ENCODE assay signal across 3 cellular contexts in genomic region chr15:39360417-39360816, GRCh38.
A peak's percentile ranks its signal among the peaks of the same experiment; 100 is the strongest.
TF ChIP-seq lines count a peak whose summit lies in the region.

No MANE protein-coding gene starts in this region.

TF ChIP-seq in endothelial cell of umbilical vein, 7 proteins besides CTCF, POLR2A, EP300 and RAD21:
- peak; percentile 40 for TF ChIP-seq POLR2AphosphoS5 (IDR thresholded peaks at IDR 0.05; ENCODE audit: insufficient read depth, low read depth, low read length)
- TF ChIP-seq GATA2 (IDR thresholded peaks at IDR 0.05; ENCODE audit: insufficient read depth, insufficient read length, low read depth, low read length): peak; percentile 72
- no peak for TF ChIP-seq MYC (IDR thresholded peaks at IDR 0.05; ENCODE audit: low read depth, low read length)
- TF ChIP-seq EZH2 (IDR thresholded peaks at IDR 0.05; ENCODE audit: borderline replicate concordance, low read depth, low read length, severe bottlenecking): no peak
- TF ChIP-seq MAX (IDR thresholded peaks at IDR 0.05; ENCODE audit: insufficient read depth, insufficient read length): no peak
- peak; percentile 44 for TF ChIP-seq JUN (IDR thresholded peaks at IDR 0.05; ENCODE audit: borderline replicate concordance, insufficient read depth, insufficient read length, low read depth)
- TF ChIP-seq FOS (IDR thresholded peaks at IDR 0.05; ENCODE audit: borderline replicate concordance, insufficient read depth, low read length): no peak

TF ChIP-seq in liver, 16 proteins besides CTCF, POLR2A, EP300 and RAD21:
- TF ChIP-seq YY1 (IDR thresholded peaks at IDR 0.05) (peak; percentile 32), FOXA2 (IDR thresholded peaks at IDR 0.05) (peak; percentile 97), HNF4G (IDR thresholded peaks at IDR 0.05) (no peak), ZBTB33 (IDR thresholded peaks at IDR 0.05) (peak; percentile 54), NR2F2 (IDR thresholded peaks at IDR 0.05) (peak; percentile 62), SP1 (IDR thresholded peaks at IDR 0.05) (peak; percentile 75), TAF1 (conservative IDR thresholded peaks at IDR 0.05) (no peak), ATF3 (IDR thresholded peaks at IDR 0.05) (no peak), MAX (IDR thresholded peaks at IDR 0.05) (peak; percentile 63), FOXA1 (IDR thresholded peaks at IDR 0.05) (peak; percentile 93), GABPA (IDR thresholded peaks at IDR 0.05 in 1 of 2, conservative IDR thresholded peaks at IDR 0.05 in 1 of 2) (peak in 1 of 2 donors; percentile 44), EGR1 (IDR thresholded peaks at IDR 0.05; ENCODE audit: low read depth in 2 of 2) (no peak), JUND (IDR thresholded peaks at IDR 0.05) (peak; percentile 78 to 80), RXRA (IDR thresholded peaks at IDR 0.05) (peak; percentile 69 to 87), REST (IDR thresholded peaks at IDR 0.05) (peak; percentile 52), HNF4A (conservative IDR thresholded peaks at IDR 0.05) (peak; percentile 64 to 73)

TF ChIP-seq in WTC11, 78 proteins besides CTCF, POLR2A, EP300 and RAD21:
- TF ChIP-seq PREB (CRISPR knock-in tag; IDR thresholded peaks at IDR 0.05; ENCODE audit: borderline replicate concordance): no peak
- no peak for TF ChIP-seq PRDM15 (CRISPR knock-in tag; IDR thresholded peaks at IDR 0.05)
- no peak for TF ChIP-seq USF2 (CRISPR knock-in tag; IDR thresholded peaks at IDR 0.05)
- TF ChIP-seq NFE2L1 (CRISPR knock-in tag; IDR thresholded peaks at IDR 0.05): no peak
- no peak for TF ChIP-seq TCF7 (CRISPR knock-in tag; IDR thresholded peaks at IDR 0.05; ENCODE audit: low read depth)
- TF ChIP-seq ZNF138 (CRISPR knock-in tag; conservative IDR thresholded peaks at IDR 0.05): no peak
- no peak for TF ChIP-seq ZNF281 (CRISPR knock-in tag; IDR thresholded peaks at IDR 0.05)
- TF ChIP-seq ZNF425 (CRISPR knock-in tag; conservative IDR thresholded peaks at IDR 0.05): no peak
- TF ChIP-seq ATF1 (CRISPR knock-in tag; IDR thresholded peaks at IDR 0.05): no peak
- TF ChIP-seq HMGXB4 (CRISPR knock-in tag; IDR thresholded peaks at IDR 0.05): no peak
TF ChIP-seq in WTC11: peak in this region for 0.
